ENCODE assay signal across 27 cellular contexts in the genomic region with DNA sequence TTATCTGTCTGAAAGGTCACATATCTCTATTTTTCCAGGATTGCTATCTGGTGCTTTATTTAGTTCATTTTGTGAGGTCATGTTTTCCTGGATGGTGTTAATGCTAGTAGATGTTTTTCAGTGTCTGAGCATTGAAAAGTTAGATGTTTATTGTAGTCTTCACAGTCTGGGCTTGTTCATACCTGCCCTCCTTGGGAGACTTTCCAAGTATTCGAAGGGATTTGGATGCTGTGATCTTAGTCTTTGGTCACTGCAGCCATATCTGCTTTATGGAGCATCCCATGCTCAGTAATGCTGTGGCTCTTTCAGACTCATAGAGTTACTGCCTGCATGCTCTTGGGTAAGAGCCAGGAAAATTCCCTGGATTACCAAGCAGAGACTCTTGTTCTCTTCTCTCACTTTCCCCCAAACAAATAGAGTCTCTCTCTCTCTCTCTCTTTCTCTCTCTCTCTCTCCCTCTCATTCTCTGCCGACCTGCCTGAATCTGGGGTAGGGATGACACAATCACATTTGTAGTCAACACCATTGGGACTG.
"Had no signal": no experiment of that assay in that cellular context is flagged by ENCODE, and none has a peak within 500 bp of the region (broad histone marks: within the 10 kb centered on the region; RNA-seq: fewer than 3 reads in every experiment).

No MANE protein-coding gene starts in this region.

- ATAC-seq: gastrocnemius medialis; left lung; lower lobe of right lung; naive thymus-derived CD8-positive, alpha-beta T cell; sciatic nerve; stimulated activated naive B cell treated with anti-CD40 and anti-IgM and Interleukin-4, amounts not matched to agents 10 μg/mL and 1 μg/mL and 100 μg/mL, for 72 hours; stimulated activated naive CD8-positive, alpha-beta T cell treated with anti-CD3 and anti-CD28 coated beads, Interleukin-15, amount 100 ng/mL, for 72 hours; upper lobe of right lung had no signal

- H3K9me3 ChIP-seq: esophagus muscularis mucosa, gastrocnemius medialis, heart right ventricle, left lung, lower lobe of right lung, neutrophil, psoas muscle, testis, tibial nerve, upper lobe of right lung, vagina had no signal

- H3K27ac ChIP-seq: dorsolateral prefrontal cortex, epithelial cell of prostate, esophagus muscularis mucosa, gastrocnemius medialis, heart right ventricle, left lung, lower lobe of right lung, neutrophil, psoas muscle, spleen, testis, tibial nerve, upper lobe of right lung, vagina had no signal

- H3K27me3 Mint-ChIP-seq: stimulated activated naive B cell treated with anti-CD40 and anti-IgM and Interleukin-4, amounts not matched to agents 10 μg/mL and 1 μg/mL and 100 μg/mL, for 72 hours; stimulated activated naive CD8-positive, alpha-beta T cell treated with anti-CD3 and anti-CD28 coated beads, Interleukin-15, amount 100 ng/mL, for 72 hours had no signal

- H3K4me3 Mint-ChIP-seq: naive thymus-derived CD8-positive, alpha-beta T cell; stimulated activated naive B cell treated with anti-CD40 and anti-IgM and Interleukin-4, amounts not matched to agents 10 μg/mL and 1 μg/mL and 100 μg/mL, for 72 hours; stimulated activated naive CD8-positive, alpha-beta T cell treated with anti-CD3 and anti-CD28 coated beads, Interleukin-15, amount 100 ng/mL, for 72 hours had no signal

- H3K27me3 ChIP-seq: esophagus muscularis mucosa, gastrocnemius medialis, neutrophil, testis, tibial nerve, upper lobe of right lung, vagina had no signal

- H3K36me3 ChIP-seq: esophagus muscularis mucosa, gastrocnemius medialis, heart right ventricle, left lung, lower lobe of right lung, neutrophil, spleen, tibial nerve, upper lobe of right lung, vagina had no signal

- DNase-seq: cortex of kidney; dorsolateral prefrontal cortex; effector CD8-positive, alpha-beta T cell; gastrocnemius medialis; heart right ventricle; hypothalamus; kidney glomerular epithelial cell; left lung; lower lobe of right lung; mesendoderm; naive thymus-derived CD8-positive, alpha-beta T cell; psoas muscle; retina; spleen; stimulated activated CD4-positive, alpha-beta T cell treated with anti-CD3 and anti-CD28 coated beads, Interleukin-15, amount 100 ng/mL, for 24 hours; stimulated activated CD4-positive, alpha-beta T cell treated with anti-CD3 and anti-CD28 coated beads, Interleukin-1b, Interleukin-23, amount 100 ng/mL, for 48 hours; stimulated activated CD4-positive, alpha-beta T cell treated with anti-CD3 and anti-CD28 coated beads, Interleukin-4, amount 100 ng/mL, for 24 hours; stimulated activated naive B cell treated with anti-CD40 and anti-IgM and Interleukin-4, amounts not matched to agents 10 μg/mL and 1 μg/mL and 100 μg/mL, for 72 hours; stimulated activated naive CD8-positive, alpha-beta T cell treated with anti-CD3 and anti-CD28 coated beads, Interleukin-15, amount 100 ng/mL, for 72 hours; testis; upper lobe of right lung had no signal

- H3K4me1 Mint-ChIP-seq: naive thymus-derived CD8-positive, alpha-beta T cell; stimulated activated naive B cell treated with anti-CD40 and anti-IgM and Interleukin-4, amounts not matched to agents 10 μg/mL and 1 μg/mL and 100 μg/mL, for 72 hours; stimulated activated naive CD8-positive, alpha-beta T cell treated with anti-CD3 and anti-CD28 coated beads, Interleukin-15, amount 100 ng/mL, for 72 hours had no signal

- H3K4me3 ChIP-seq: dorsolateral prefrontal cortex, esophagus muscularis mucosa, gastrocnemius medialis, heart right ventricle, left lung, lower lobe of right lung, psoas muscle, spleen, testis, tibial nerve, upper lobe of right lung, vagina had no signal

- H3K4me1 ChIP-seq: esophagus muscularis mucosa, left lung, lower lobe of right lung, spleen, testis, tibial nerve, upper lobe of right lung, vagina had no signal

- H3K27ac Mint-ChIP-seq: naive thymus-derived CD8-positive, alpha-beta T cell; stimulated activated naive B cell treated with anti-CD40 and anti-IgM and Interleukin-4, amounts not matched to agents 10 μg/mL and 1 μg/mL and 100 μg/mL, for 72 hours; stimulated activated naive CD8-positive, alpha-beta T cell treated with anti-CD3 and anti-CD28 coated beads, Interleukin-15, amount 100 ng/mL, for 72 hours had no signal

- H3K36me3 Mint-ChIP-seq: stimulated activated naive B cell treated with anti-CD40 and anti-IgM and Interleukin-4, amounts not matched to agents 10 μg/mL and 1 μg/mL and 100 μg/mL, for 72 hours had no signal
